Comparison of ENCODE assay signal across 11 cellular contexts in the genomic region with DNA sequence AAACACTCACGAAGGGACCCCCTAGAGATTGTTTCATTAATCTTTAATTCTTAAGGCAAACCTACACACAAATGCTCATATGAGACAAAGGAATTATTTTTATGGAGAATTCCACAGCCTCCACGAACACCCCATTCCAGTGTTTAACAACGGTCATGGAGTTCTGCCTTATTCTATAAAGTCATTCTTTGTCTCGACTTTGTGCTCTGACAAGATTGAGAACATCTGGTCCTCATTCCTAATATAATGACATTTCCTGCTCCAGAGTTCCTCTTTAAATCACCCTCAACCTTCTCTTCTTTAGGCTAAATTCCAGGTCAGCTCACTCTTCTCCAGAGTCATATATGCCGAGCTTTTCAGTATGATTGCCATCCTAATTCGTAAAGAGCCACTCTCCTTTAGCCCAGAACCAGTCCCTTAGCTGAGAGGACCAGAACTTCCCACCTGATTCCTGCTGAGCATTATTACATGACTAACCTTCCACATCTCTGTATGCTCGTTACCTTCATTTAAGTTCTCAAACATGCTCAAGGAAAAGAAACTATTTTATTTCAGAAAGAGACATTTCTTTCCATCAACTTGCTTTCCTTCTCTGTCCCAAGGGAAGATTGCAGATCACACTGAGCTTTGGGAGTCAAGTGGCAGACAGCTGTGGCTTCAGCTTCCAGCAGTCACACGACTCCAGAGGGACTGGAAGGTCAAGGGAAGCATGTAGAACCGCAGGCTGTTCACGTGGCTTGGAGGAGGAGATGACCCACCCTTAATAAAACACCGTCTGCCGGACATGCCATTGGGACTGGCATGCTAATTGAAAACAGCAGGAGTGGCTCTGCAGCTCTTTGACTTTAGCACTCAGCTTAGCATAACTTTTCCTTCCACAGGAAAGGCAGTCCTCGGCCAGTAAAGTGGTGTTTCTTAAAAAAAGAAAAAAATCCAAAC.
DNase-seq lines count a peak whose midpoint lies in the region; ATAC-seq and TF ChIP-seq lines count a peak whose summit lies in the region.
"Had no signal": no experiment of that assay in that cellular context is flagged by ENCODE, and none has a peak within 500 bp of the region (broad histone marks: within the 10 kb centered on the region; RNA-seq: fewer than 3 reads in every experiment).

No MANE protein-coding gene starts in this region.

- H3K36me3 ChIP-seq in A673 (ENCODE audit: insufficient read depth, low read length, poor library complexity, severe bottlenecking): no peaks in the 10 kb centered on the region

- CTCF ChIA-PET in A673 (lab: Charles Lee): interaction anchor here (1.0 kb wide), 1 partner anchor 83 kb away, joined by 3 read pairs; no protein-coding TSS in a partner anchor

- intact Hi-C loops in A673 (cut with micrococcal nuclease; ENCODE audit: unreplicated experiment): no loop called here

- DNase-seq in A673 (ENCODE audit: low spot score): peak; percentile 76
- DNase-seq in HT-29 (ENCODE audit: low spot score): peak; percentile 84
- peak; percentile 84 to 88 for DNase-seq in cardiac fibroblast (ENCODE audit: low read depth in 2 of 2)
- DNase-seq in kidney tubule cell (ENCODE audit: low spot score): peak; percentile 21
- DNase-seq in SHP77 treated with DMSO at 0.1 percent for 48 hours (lab: John Stamatoyannopoulos, UW): no peak
- no peak for DNase-seq in erythroblast (lab: John Stamatoyannopoulos, UW)
- no peak for DNase-seq in HuH-7.5 (ENCODE audit: low spot score)
- DNase-seq: activated T-cell treated with anti-CD3 and anti-CD28 coated beads for 4 hours; CD4-positive, alpha-beta T cell; NCI-H446 had no signal

- H3K27ac ChIP-seq in A673 (ENCODE audit: low read depth, low read length, poor library complexity, severe bottlenecking): peak overlapping the region; percentile 74

- H3K4me3 ChIP-seq in A673 (ENCODE audit: low read depth, low read length, poor library complexity, severe bottlenecking) (peak overlapping the region; percentile 21), cardiac fibroblast (replicated peaks in 1 of 2; ENCODE audit: low read depth in 2 of 2, low read length in 2 of 2) (no peak overlapping the region)

- no peaks in the 10 kb centered on the region for H3K9me3 ChIP-seq in A673 (ENCODE audit: low read depth, low read length, poor library complexity, severe bottlenecking)

- BruUV-seq in A673 (replicated peaks; lab: Mats Ljungman, UMichigan): no TSS peak

- TF ChIP-seq CTCF in A673 (conservative IDR thresholded peaks at IDR 0.05; ENCODE audit: low read depth, low read length) (no peak), cardiac fibroblast (IDR thresholded peaks at IDR 0.05; ENCODE audit: low read depth, low read length) (no peak)

- H3K4me1 ChIP-seq in A673 (ENCODE audit: insufficient read depth, low read length, poor library complexity, severe bottlenecking): peaks cover 21% of the 10 kb centered on the region

- ATAC-seq in HG03469 (IDR thresholded peaks at IDR 0.05; ENCODE audit: unreplicated experiment): no peak

- POLR2A ChIA-PET in A673 (lab: Charles Lee; ENCODE audit: low non-redundant PET): no interaction called here

- H3K27me3 ChIP-seq in A673 (replicated peaks; ENCODE audit: insufficient read depth, low read depth, low read length, poor library complexity): no peaks in the 10 kb centered on the region

- TF ChIP-seq POLR2A in erythroblast (IDR thresholded peaks at IDR 0.05; ENCODE audit: low read length): no peak

Comparison
In these comparisons a context has a peak if more than half of its experiments do, and no peak if none do; other contexts are left out.
1. DNase-seq: peak in A673 (single experiment), HT-29 (single experiment), cardiac fibroblast (2 of 2) and kidney tubule cell (single experiment); none in SHP77 treated with DMSO at 0.1 percent for 48 hours (single experiment), erythroblast (0 of 2) and HuH-7.5 (single experiment).